ENCODE assay signal across 25 cellular contexts in genomic region chr3:118943597-118943996, GRCh38.
DNase-seq lines count a peak whose midpoint lies in the region; ATAC-seq and TF ChIP-seq lines count a peak whose summit lies in the region.
"Had no signal": no experiment of that assay in that cellular context is flagged by ENCODE, and none has a peak within 500 bp of the region (broad histone marks: within the 10 kb centered on the region; RNA-seq: fewer than 3 reads in every experiment).

No MANE protein-coding gene starts in this region.

- H3K36me3 ChIP-seq in left ventricle myocardium inferior, result no peaks in the 10 kb centered on the region
- H3K36me3 ChIP-seq: BLaER1 treated with 17β-estradiol and CSF1 and Interleukin-3, amounts not matched to agents 10 nM and 100 nM; neural progenitor cell; thoracic aorta had no signal

- H3K27ac ChIP-seq in left ventricle myocardium inferior (replicated peaks), result no peak overlapping the region
- H3K27ac ChIP-seq: BLaER1 treated with 17β-estradiol and CSF1 and Interleukin-3, amounts not matched to agents 10 nM and 100 nM; HL-60; neural progenitor cell; thoracic aorta had no signal

- no peaks in the 10 kb centered on the region for H3K27me3 ChIP-seq in left ventricle myocardium inferior (ENCODE audit: low read depth)
- H3K27me3 ChIP-seq: BLaER1 treated with 17β-estradiol and CSF1 and Interleukin-3, amounts not matched to agents 10 nM and 100 nM; neural progenitor cell had no signal

- intact Hi-C loops in left ventricle myocardium superior (cut with micrococcal nuclease), result no loop called here
- intact Hi-C loops in left ventricle myocardium inferior (cut with micrococcal nuclease), result no loop called here

- no peak overlapping the region for H3K4me3 ChIP-seq in left ventricle myocardium inferior
- H3K4me3 ChIP-seq: BLaER1 treated with 17β-estradiol and CSF1 and Interleukin-3, amounts not matched to agents 10 nM and 100 nM; neural progenitor cell; thoracic aorta had no signal

- DNase-seq in left ventricle myocardium superior (no peak), left ventricle myocardium inferior (no peak), NCI-H446 treated with DMSO at 0.1 percent for 48 hours (lab: John Stamatoyannopoulos, UW) (peak; percentile 75), amniotic epithelial cell (ENCODE audit: low read depth) (peak; percentile 10)
- no peak for DNase-seq in stimulated activated CD4-positive, alpha-beta T cell treated with anti-CD3 and anti-CD28 coated beads, Interleukin-4, amount 100 ng/mL, for 1 hour
- DNase-seq in activated effector memory CD4-positive, alpha-beta T cell treated with Interleukin-2 at 50 U/mL for 16 hours, result no peak
- DNase-seq in activated CD4-positive, alpha-beta T cell treated with anti-CD3 and anti-CD28 coated beads, Interleukin-2, amount 50 U/mL, for 1 hour, result no peak
- DNase-seq: activated CD4-positive, alpha-beta T cell treated with anti-CD3 and anti-CD28 coated beads for 36 hours; activated CD8-positive, alpha-beta memory T cell treated with anti-CD3 and anti-CD28 coated beads for 24 hours; activated naive CD4-positive, alpha-beta T cell treated with anti-CD3 and anti-CD28 coated beads for 36 hours; activated T-cell treated with anti-CD3 and anti-CD28 coated beads, Interleukin-2, amount 50 U/mL, for 4 hours; amniotic stem cell; Calu3; cortex of kidney; NK-92 treated with Interleukin-12 subunit alpha and Interleukin-12 subunit beta, amount 100 ng/mL, for 24 hours; posterior cingulate gyrus; SIG-M5; stimulated activated naive CD8-positive, alpha-beta T cell treated with anti-CD3 and anti-CD28 coated beads, Interleukin-15, Interleukin-2, amounts not matched to agents 100 U/mL and 50 U/mL, for 24 hours; T-helper 1 cell had no signal

- peaks cover 13% of the 10 kb centered on the region for H3K4me1 ChIP-seq in left ventricle myocardium inferior

- TF ChIP-seq CTCF in left ventricle myocardium inferior (IDR thresholded peaks at IDR 0.05; ENCODE audit: borderline replicate concordance), result no peak

- peak; percentile 67 for ATAC-seq in left ventricle myocardium superior
- ATAC-seq: activated CD4-positive, alpha-beta T cell treated with anti-CD3 and anti-CD28 coated beads for 36 hours; activated T-cell treated with anti-CD3 and anti-CD28 coated beads, Interleukin-2, amount 50 U/mL, for 4 hours; Panc1; sciatic nerve; stimulated activated naive CD8-positive, alpha-beta T cell treated with anti-CD3 and anti-CD28 coated beads, Interleukin-15, Interleukin-2, amounts not matched to agents 100 U/mL and 50 U/mL, for 24 hours had no signal

- peaks cover 13% of the 10 kb centered on the region for H3K9me3 ChIP-seq in left ventricle myocardium inferior (replicated peaks)
- H3K9me3 ChIP-seq: BLaER1 treated with 17β-estradiol and CSF1 and Interleukin-3, amounts not matched to agents 10 nM and 100 nM; thoracic aorta had no signal

Comparison
In these comparisons a context has a peak if more than half of its experiments do, and no peak if none do; other contexts are left out.
1. DNase-seq: peak in NCI-H446 treated with DMSO at 0.1 percent for 48 hours (single experiment) and amniotic epithelial cell (single experiment); none in left ventricle myocardium superior (single experiment), left ventricle myocardium inferior (single experiment), stimulated activated CD4-positive, alpha-beta T cell treated with anti-CD3 and anti-CD28 coated beads, Interleukin-4, amount 100 ng/mL, for 1 hour (single experiment), activated effector memory CD4-positive, alpha-beta T cell treated with Interleukin-2 at 50 U/mL for 16 hours (single experiment) and activated CD4-positive, alpha-beta T cell treated with anti-CD3 and anti-CD28 coated beads, Interleukin-2, amount 50 U/mL, for 1 hour (single experiment).